25 cellular contexts compared by ENCODE assay signal in genomic region chr4:82519072-82519471, GRCh38. TPM values are rescaled to one million over a fixed set of nuclear protein-coding genes. Genes with fewer than 3 reads are reported as not detected.
DNase-seq lines count a peak whose midpoint lies in the region; TF ChIP-seq lines count a peak whose summit lies in the region.
"Had no signal": no experiment of that assay in that cellular context is flagged by ENCODE, and none has a peak within 500 bp of the region (broad histone marks: within the 10 kb centered on the region; RNA-seq: fewer than 3 reads in every experiment).

No MANE protein-coding gene starts in this region.

- no peak overlapping the region for H3K9ac ChIP-seq in mesendoderm (ENCODE audit: low read length)

- H3K36me3 ChIP-seq in ACC112 (ENCODE audit: insufficient read depth, low read length) (no peaks in the 10 kb centered on the region), mesendoderm (ENCODE audit: control insufficient read depth, insufficient read depth, low read length) (no peaks in the 10 kb centered on the region)
- H3K36me3 ChIP-seq: gastroesophageal sphincter had no signal

- peak overlapping the region in 2 of 3 experiments; percentile 24 to 45 for H3K27ac Mint-ChIP-seq in nephron
- no peak overlapping the region for H3K27ac Mint-ChIP-seq in immature natural killer cell
- H3K27ac Mint-ChIP-seq: activated CD4-positive, alpha-beta memory T cell treated with anti-CD3 and anti-CD28 coated beads, Interleukin-2, amount 10 ng/mL, durations not matched to agents 7 days and 5 days; naive B cell had no signal

- no peak overlapping the region for H2AK5ac ChIP-seq in mesendoderm (ENCODE audit: low read length)

- peak overlapping the region; percentile 48; the same call in 1 of the 2 replicates for H3K4me3 ChIP-seq in ACC112 (ENCODE audit: low read depth, low read length)
- no peak overlapping the region for H3K4me3 ChIP-seq in mesendoderm (ENCODE audit: low read length)
- H3K4me3 ChIP-seq: gastroesophageal sphincter had no signal

- H3K18ac ChIP-seq in mesendoderm (ENCODE audit: low read length), result no peak overlapping the region

- no peak overlapping the region for H2BK120ac ChIP-seq in mesendoderm (ENCODE audit: low read depth, low read length)

- no peak overlapping the region for H3K23ac ChIP-seq in mesendoderm (ENCODE audit: low read length)

- peak overlapping the region; percentile 84 for H2AFZ ChIP-seq in ACC112 (ENCODE audit: low read length, unreplicated experiment)

- H2BK15ac ChIP-seq in mesendoderm (replicated peaks; ENCODE audit: low read depth), result no peak overlapping the region

- DNase-seq in M059J (ENCODE audit: low read depth) (peak; percentile 42), dermis blood vessel endothelial cell (peak; percentile 38), mesendoderm (no peak), NCI-H345 treated with DMSO at 0.1 percent for 48 hours (lab: John Stamatoyannopoulos, UW; ENCODE audit: unreplicated experiment) (no peak), immature natural killer cell (no peak)
- DNase-seq in activated CD8-positive, alpha-beta memory T cell treated with anti-CD3 and anti-CD28 coated beads for 24 hours, result no peak
- DNase-seq: activated CD4-positive, alpha-beta memory T cell treated with anti-CD3 and anti-CD28 coated beads, Interleukin-2, amount 10 ng/mL, durations not matched to agents 7 days and 5 days; activated CD4-positive, CD25-positive, alpha-beta regulatory T cell; activated gamma-delta T cell; activated T-cell treated with anti-CD3 and anti-CD28 coated beads for 4 hours; C1 segment of cervical spinal cord; central memory CD4-positive, alpha-beta T cell; KG1; naive B cell; NCI-H187; NCI-H2227 treated with DMSO at 0.1 percent for 48 hours; NCI-H774; right cardiac atrium; stimulated activated CD4-positive, alpha-beta T cell treated with anti-CD3 and anti-CD28 coated beads, Interleukin-15, amount 100 ng/mL, for 24 hours; stimulated activated CD8-positive, alpha-beta memory T cell treated with anti-CD3 and anti-CD28 coated beads, Interleukin-4, amount 100 ng/mL, for 48 hours; trophoblast cell had no signal

- no peak overlapping the region for H3K27ac ChIP-seq in ACC112 (ENCODE audit: low read depth, low read length)
- no peak overlapping the region for H3K27ac ChIP-seq in mesendoderm (ENCODE audit: low read depth, low read length)
- H3K27ac ChIP-seq: gastroesophageal sphincter had no signal

- H3K56ac ChIP-seq in mesendoderm (ENCODE audit: low read length), result no peak overlapping the region

- no peak overlapping the region for H2BK5ac ChIP-seq in mesendoderm (ENCODE audit: low read length)

- H3K4me1 Mint-ChIP-seq in nephron, result peaks cover 8% of the 10 kb centered on the region
- H3K4me1 Mint-ChIP-seq in immature natural killer cell, result no peaks in the 10 kb centered on the region
- H3K4me1 Mint-ChIP-seq: activated CD4-positive, alpha-beta memory T cell treated with anti-CD3 and anti-CD28 coated beads, Interleukin-2, amount 10 ng/mL, durations not matched to agents 7 days and 5 days; naive B cell had no signal

- H4K8ac ChIP-seq in mesendoderm (ENCODE audit: low read depth, low read length), result no peak overlapping the region

- H3K4me3 Mint-ChIP-seq in nephron (no peak overlapping the region), immature natural killer cell (no peak overlapping the region)
- H3K4me3 Mint-ChIP-seq: activated CD4-positive, alpha-beta memory T cell treated with anti-CD3 and anti-CD28 coated beads, Interleukin-2, amount 10 ng/mL, durations not matched to agents 7 days and 5 days; naive B cell had no signal

- no peaks in the 10 kb centered on the region for H3K9me3 Mint-ChIP-seq in nephron
- no peaks in the 10 kb centered on the region for H3K9me3 Mint-ChIP-seq in immature natural killer cell
- H3K9me3 Mint-ChIP-seq: activated CD4-positive, alpha-beta memory T cell treated with anti-CD3 and anti-CD28 coated beads, Interleukin-2, amount 10 ng/mL, durations not matched to agents 7 days and 5 days; naive B cell had no signal

- WGBS in mesendoderm (ENCODE audit: extremely low coverage, insufficient coverage, low lambda C conversion rate), result no CpG with 5 or more reads among the region's 3 CpGs

- no peak for TF ChIP-seq CTCF in nephron (IDR thresholded peaks at IDR 0.05; ENCODE audit: unreplicated experiment in 3 of 3)

- H3K36me3 Mint-ChIP-seq in nephron (ENCODE audit: low read depth) (no peaks in the 10 kb centered on the region), immature natural killer cell (no peaks in the 10 kb centered on the region)

- H3K79me2 ChIP-seq in ACC112 (ENCODE audit: control insufficient read depth, insufficient read depth, low read length, unreplicated experiment), result no peaks in the 10 kb centered on the region
- H3K79me2 ChIP-seq in mesendoderm (ENCODE audit: control insufficient read depth, insufficient read depth, low read length), result no peaks in the 10 kb centered on the region

- H3K4me1 ChIP-seq in ACC112 (ENCODE audit: control insufficient read depth, insufficient read depth, low read length, unreplicated experiment), result peaks cover 39% of the 10 kb centered on the region
- no peaks in the 10 kb centered on the region for H3K4me1 ChIP-seq in mesendoderm (ENCODE audit: control insufficient read depth, low read depth, low read length)
- H3K4me1 ChIP-seq: gastroesophageal sphincter had no signal

- H3K27me3 ChIP-seq in ACC112 (ENCODE audit: insufficient read depth, low read length) (no peaks in the 10 kb centered on the region), mesendoderm (ENCODE audit: insufficient read depth, low read length, poor library complexity) (no peaks in the 10 kb centered on the region)
- H3K27me3 ChIP-seq: gastroesophageal sphincter had no signal

- no peak overlapping the region for H3K4me2 ChIP-seq in mesendoderm (ENCODE audit: low read length)

- H4K5ac ChIP-seq in mesendoderm (ENCODE audit: low read length), result no peak overlapping the region

- H3K79me1 ChIP-seq in mesendoderm (ENCODE audit: low read length), result no peaks in the 10 kb centered on the region

- H3K27me3 Mint-ChIP-seq in nephron (ENCODE audit: low read depth) (peaks cover 4% of the 10 kb centered on the region), immature natural killer cell (ENCODE audit: low read depth in 3 of 3) (peaks cover 2 to 13% (median 2%) of the 10 kb centered on the region in 3 donors)

- no peak overlapping the region for H3K4ac ChIP-seq in mesendoderm (ENCODE audit: low read depth, low read length)

RNA-seq across cellular contexts. Expression of gene TMEM150C, which starts 42.7 kb away (rescaled TPM):
- total RNA-seq in M059J (2014; rRNA removed; shearing (Covaris generic)), result 1.8 and 4.0 TPM in 2 replicates
- total RNA-seq in dermis blood vessel endothelial cell, result 6.0 and 19.1 TPM in 2 replicates
- 2.0 TPM for polyA plus RNA-seq in mesendoderm (2013, experiment 1 of 2)
- 1.6 TPM for polyA plus RNA-seq in mesendoderm (2013, experiment 2 of 2)
- polyA plus RNA-seq in immature natural killer cell, result under 1 TPM in 1 of 3 donors, not detected in 2; 0.45 TPM
- total RNA-seq: activated CD4-positive, alpha-beta memory T cell treated with anti-CD3 and anti-CD28 coated beads, Interleukin-2, amount 10 ng/mL, durations not matched to agents 7 days and 5 days; HT-29 had no signal

Comparison
In these comparisons a context has a peak if more than half of its experiments do, and no peak if none do; other contexts are left out.
1. DNase-seq: peak in M059J (single experiment) and dermis blood vessel endothelial cell (single experiment); none in activated CD8-positive, alpha-beta memory T cell treated with anti-CD3 and anti-CD28 coated beads for 24 hours (single experiment), mesendoderm (single experiment), NCI-H345 treated with DMSO at 0.1 percent for 48 hours (single experiment) and immature natural killer cell (0 of 3).
2. H3K27ac Mint-ChIP-seq: peak in nephron (2 of 3); none in immature natural killer cell (0 of 6).